Comparison of ENCODE assay signal across 8 cellular contexts in genomic region chr5:115541586-115541985, GRCh38. TPM values are rescaled to one million over a fixed set of nuclear protein-coding genes. Genes with fewer than 3 reads are reported as not detected.
DNase-seq lines count a peak whose midpoint lies in the region; ATAC-seq, FAIRE-seq and TF ChIP-seq lines count a peak whose summit lies in the region.

No MANE protein-coding gene starts in this region.

- H3K27me3 Mint-ChIP-seq in progenitor cell of endocrine pancreas, result no peaks in the 10 kb centered on the region

- POLR2A ChIA-PET in PC-9 (lab: Charles Lee; ENCODE audit: unreplicated experiment), result interaction anchor here (0.6 to 0.7 kb wide), 2 partner anchors 43 to 44 kb away, joined by 4 read pairs; no protein-coding TSS in a partner anchor
- POLR2A ChIA-PET in endothelial cell of umbilical vein (lab: Charles Lee), result no interaction called here

- H3K9me3 Mint-ChIP-seq in progenitor cell of endocrine pancreas (ENCODE audit: low read depth), result no peaks in the 10 kb centered on the region

- H3K4me3 Mint-ChIP-seq in progenitor cell of endocrine pancreas (ENCODE audit: low read depth), result peak overlapping the region; percentile 92

- peaks cover 23% of the 10 kb centered on the region; the same call in 1 of the 2 replicates for H3K9me3 ChIP-seq in PC-9 (ENCODE audit: insufficient read depth, low read depth)
- no peaks in the 10 kb centered on the region for H3K9me3 ChIP-seq in endothelial cell of umbilical vein (replicated peaks; ENCODE audit: control insufficient read depth, insufficient read depth, low read length)

- CTCF ChIA-PET in PC-9 (lab: Charles Lee) (interaction anchor here (0.6 kb wide), 2 partner anchors 25 to 33 kb away, joined by 4 read pairs; no protein-coding TSS in a partner anchor), endothelial cell of umbilical vein (lab: Charles Lee) (interaction anchor here (4.8 to 5.5 kb wide), 2 partner anchors 34 to 232 kb away, joined by 42 to 45 read pairs; no protein-coding TSS in a partner anchor)

- H3K4me2 ChIP-seq in PC-9 (peak overlapping the region; percentile 90), endothelial cell of umbilical vein (ENCODE audit: insufficient read depth, low read length) (peak overlapping the region; percentile 99)

- peaks cover 34% of the 10 kb centered on the region for H3K36me3 Mint-ChIP-seq in progenitor cell of endocrine pancreas (ENCODE audit: insufficient read depth)

- DNase-seq in PC-9 (no peak), endothelial cell of umbilical vein (ENCODE audit: low read depth, low spot score) (no peak), progenitor cell of endocrine pancreas (ENCODE audit: low spot score, unreplicated experiment) (no peak), hypothalamus (lab: John Stamatoyannopoulos, UW) (no peak), MV-4-11 (lab: John Stamatoyannopoulos, UW) (no peak), globus pallidus (ENCODE audit: low spot score) (no peak)

- dilution Hi-C loops in endothelial cell of umbilical vein (cut with MboI; ENCODE audit: extremely low pct_ligation_motif_present, low sequenced_read_pairs), result loop anchor here (25.0 kb wide), 1 partner anchor 229 kb away; no protein-coding TSS in a partner anchor

- H3K9me2 ChIP-seq in PC-9 (ENCODE audit: insufficient read depth), result no peaks in the 10 kb centered on the region

- no peak for FAIRE-seq in endothelial cell of umbilical vein (lab: Jason Lieb, UNC)

- H3K27ac ChIP-seq in PC-9 (no peak overlapping the region), endothelial cell of umbilical vein (ENCODE audit: insufficient read depth, low read depth, low read length) (peak overlapping the region; percentile 89)

- intact Hi-C loops in PC-9 (cut with micrococcal nuclease; ENCODE audit: unreplicated experiment) (loop anchor here (5.0 kb wide), 1 partner anchor 79 kb away; no protein-coding TSS in a partner anchor), endothelial cell of umbilical vein (cut with micrococcal nuclease) (loop anchor here (1.0 to 5.0 kb wide), 3 partner anchors 9 to 301 kb away; partner anchors contain the start of genes AP3S1 and ATG12)

- TF ChIP-seq CTCF in PC-9 (conservative IDR thresholded peaks at IDR 0.05) (no peak), endothelial cell of umbilical vein (IDR thresholded peaks at IDR 0.05; ENCODE audit: extremely low read depth in 1 of 2, insufficient read depth in 1 of 2, low read depth in 1 of 2, low read length in 2 of 2) (no peak), progenitor cell of endocrine pancreas (IDR thresholded peaks at IDR 0.05; ENCODE audit: unreplicated experiment) (no peak)

- H3K4me1 ChIP-seq in PC-9 (replicated peaks; ENCODE audit: insufficient read depth) (peaks cover 50% of the 10 kb centered on the region), endothelial cell of umbilical vein (ENCODE audit: control insufficient read depth, extremely low read depth, insufficient read depth, low read length) (peaks cover 25% of the 10 kb centered on the region)

- BruUV-seq in PC-9 (replicated peaks; lab: Mats Ljungman, UMichigan), result no TSS peak
- BruUV-seq in endothelial cell of umbilical vein (replicated peaks; lab: Mats Ljungman, UMichigan), result no TSS peak

- H3K79me2 ChIP-seq in PC-9 (ENCODE audit: low read depth) (peaks cover 78% of the 10 kb centered on the region), endothelial cell of umbilical vein (ENCODE audit: control insufficient read depth, insufficient read depth, low read length) (peaks cover 74% of the 10 kb centered on the region)

- H3K9ac ChIP-seq in endothelial cell of umbilical vein (replicated peaks; ENCODE audit: extremely low read depth, insufficient read depth, low read length), result peak overlapping the region; percentile 84

- H4K20me1 ChIP-seq in PC-9 (ENCODE audit: insufficient read depth), result peaks cover 26% of the 10 kb centered on the region
- peaks cover 43% of the 10 kb centered on the region for H4K20me1 ChIP-seq in endothelial cell of umbilical vein (replicated peaks; ENCODE audit: control insufficient read depth, extremely low read depth, insufficient read depth, low read length)

- no peak for TF ChIP-seq POLR2A in endothelial cell of umbilical vein (IDR thresholded peaks at IDR 0.05; ENCODE audit: low read depth, low read length)

- no peak for ATAC-seq in GM21367 (IDR thresholded peaks at IDR 0.05; ENCODE audit: unreplicated experiment)

- H3K36me3 ChIP-seq in PC-9 (ENCODE audit: low read depth), result peaks cover 68% of the 10 kb centered on the region
- H3K36me3 ChIP-seq in endothelial cell of umbilical vein (ENCODE audit: control insufficient read depth in 2 of 2, extremely low read depth in 1 of 2, insufficient read depth in 2 of 2, low read length in 2 of 2), result peaks cover 0 to 15% of the 10 kb centered on the region in 2 experiments

- no peaks in the 10 kb centered on the region for H3K27me3 ChIP-seq in PC-9 (ENCODE audit: insufficient read depth, low read depth)
- no peaks in the 10 kb centered on the region for H3K27me3 ChIP-seq in endothelial cell of umbilical vein (ENCODE audit: control insufficient read depth in 2 of 2, insufficient read depth in 2 of 2, low read length in 2 of 2)

- no peak overlapping the region for H2AFZ ChIP-seq in PC-9
- no peak overlapping the region for H2AFZ ChIP-seq in endothelial cell of umbilical vein (ENCODE audit: low read depth, low read length)

- peak overlapping the region; percentile 34 for H3K27ac Mint-ChIP-seq in progenitor cell of endocrine pancreas

- peaks cover 44% of the 10 kb centered on the region for H3K4me1 Mint-ChIP-seq in progenitor cell of endocrine pancreas (ENCODE audit: low read depth)

- H3F3A ChIP-seq in PC-9 (ENCODE audit: insufficient read depth, low read depth), result no peaks in the 10 kb centered on the region; the same call in 1 of the 2 replicates

- no peaks in the 10 kb centered on the region for H3K9me1 ChIP-seq in endothelial cell of umbilical vein (replicated peaks; ENCODE audit: control insufficient read depth, extremely low read depth, insufficient read depth, low read length)

- H3K4me3 ChIP-seq in GM08714 (ENCODE audit: low read length), result peak overlapping the region; percentile 97; the same call in 1 of the 2 replicates
- H3K4me3 ChIP-seq in PC-9, result peak overlapping the region; percentile 89
- peak overlapping the region; percentile 90 to 99 (median 97) for H3K4me3 ChIP-seq in endothelial cell of umbilical vein (replicated peaks in 1 of 3; ENCODE audit: insufficient read depth in 1 of 3, low read depth in 1 of 3, low read length in 3 of 3)

TF ChIP-seq in endothelial cell of umbilical vein, 7 proteins besides CTCF, POLR2A, EP300 and RAD21:
- no peak for TF ChIP-seq FOS (IDR thresholded peaks at IDR 0.05; ENCODE audit: borderline replicate concordance, insufficient read depth, low read length)
- TF ChIP-seq EZH2 (IDR thresholded peaks at IDR 0.05; ENCODE audit: borderline replicate concordance, low read depth, low read length, severe bottlenecking), result no peak
- no peak for TF ChIP-seq MAX (IDR thresholded peaks at IDR 0.05; ENCODE audit: insufficient read depth, insufficient read length)
- no peak for TF ChIP-seq GATA2 (IDR thresholded peaks at IDR 0.05; ENCODE audit: insufficient read depth, insufficient read length, low read depth, low read length)
- no peak for TF ChIP-seq JUN (IDR thresholded peaks at IDR 0.05; ENCODE audit: borderline replicate concordance, insufficient read depth, insufficient read length, low read depth)
- no peak for TF ChIP-seq MYC (IDR thresholded peaks at IDR 0.05; ENCODE audit: low read depth, low read length)
- TF ChIP-seq POLR2AphosphoS5 (IDR thresholded peaks at IDR 0.05; ENCODE audit: insufficient read depth, low read depth, low read length), result no peak

RNA-seq across cellular contexts. Expression of gene FEM1C, which starts 3.0 kb away (rescaled TPM):
- total RNA-seq in PC-9 (2021) (11.3 and 15.9 TPM in 2 replicates), endothelial cell of umbilical vein (16.0 and 16.7 TPM in 2 replicates), progenitor cell of endocrine pancreas (18.1 and 18.4 TPM in 2 replicates)
- 4.3 and 6.2 TPM in 2 replicates for polyA plus RNA-seq in endothelial cell of umbilical vein
- 5.2 and 5.7 TPM in 2 replicates for polyA plus RNA-seq in endothelial cell of umbilical vein (2011; cell fraction: cytosol; rRNA removed)
- 12.3 and 12.9 TPM in 2 replicates for polyA plus RNA-seq in endothelial cell of umbilical vein (2011; cell fraction: nucleus; rRNA removed)
- 8.5 and 9.9 TPM in 2 replicates for polyA plus RNA-seq in endothelial cell of umbilical vein (2012)
- polyA minus RNA-seq in endothelial cell of umbilical vein, result 17.7 and 18.8 TPM in 2 replicates
- 7.0 TPM for polyA minus RNA-seq in endothelial cell of umbilical vein (2011; cell fraction: cytosol; rRNA and poly(A)+ RNA removed)
- polyA minus RNA-seq in endothelial cell of umbilical vein (2011; cell fraction: nucleus; rRNA and poly(A)+ RNA removed), result 26.9 and 32.2 TPM in 2 replicates
